In genomic region chr10:92284112-92284704, GRCh38 we compare ENCODE assay signal across 10 cellular contexts. TPM values are rescaled to one million over a fixed set of nuclear protein-coding genes. Genes with fewer than 3 reads are reported as not detected.
DNase-seq lines count a peak whose midpoint lies in the region; ATAC-seq and TF ChIP-seq lines count a peak whose summit lies in the region.
"Had no signal": no experiment of that assay in that cellular context is flagged by ENCODE, and none has a peak within 500 bp of the region (broad histone marks: within the 10 kb centered on the region; RNA-seq: fewer than 3 reads in every experiment).

No MANE protein-coding gene starts in this region.

- peak overlapping the region; percentile 41 to 56 for H3K4me3 Mint-ChIP-seq in activated T-cell treated with anti-CD3 and anti-CD28 coated beads, Interleukin-2, amount 50 U/mL, for 72 hours
- H3K4me3 Mint-ChIP-seq in activated T-cell treated with anti-CD3 and anti-CD28 coated beads, Interleukin-2, amount 50 U/mL, for 24 hours, result no peak overlapping the region
- H3K4me3 Mint-ChIP-seq in chondrocyte (ENCODE audit: unreplicated experiment), result no peak overlapping the region
- peak overlapping the region; percentile 50 for H3K4me3 Mint-ChIP-seq in memory B cell
- no peak overlapping the region for H3K4me3 Mint-ChIP-seq in activated naive CD4-positive, alpha-beta T cell treated with anti-CD3 and anti-CD28 coated beads for 36 hours

- intact Hi-C loops in activated naive CD4-positive, alpha-beta T cell treated with anti-CD3 and anti-CD28 coated beads for 36 hours (cut with micrococcal nuclease), result no loop called here

- H3K27ac Mint-ChIP-seq in activated T-cell treated with anti-CD3 and anti-CD28 coated beads, Interleukin-2, amount 50 U/mL, for 72 hours, result peak overlapping the region; percentile 13
- H3K27ac Mint-ChIP-seq in activated T-cell treated with anti-CD3 and anti-CD28 coated beads, Interleukin-2, amount 50 U/mL, for 24 hours, result no peak overlapping the region
- H3K27ac Mint-ChIP-seq in chondrocyte (ENCODE audit: unreplicated experiment), result peak overlapping the region; percentile 65
- H3K27ac Mint-ChIP-seq in memory B cell, result peak overlapping the region; percentile 74
- H3K27ac Mint-ChIP-seq in activated naive CD4-positive, alpha-beta T cell treated with anti-CD3 and anti-CD28 coated beads for 36 hours, result no peak overlapping the region

- no peak for DNase-seq in activated T-cell treated with anti-CD3 and anti-CD28 coated beads, Interleukin-2, amount 50 U/mL, for 72 hours
- DNase-seq in activated T-cell treated with anti-CD3 and anti-CD28 coated beads, Interleukin-2, amount 50 U/mL, for 24 hours, result no peak
- DNase-seq in chondrocyte (ENCODE audit: low spot score), result no peak
- DNase-seq in memory B cell (ENCODE audit: low spot score in 2 of 2), result no peak
- DNase-seq in upper lobe of left lung, result no peak
- DNase-seq in activated naive CD4-positive, alpha-beta T cell treated with anti-CD3 and anti-CD28 coated beads for 36 hours, result no peak
- DNase-seq in GM03348 (ENCODE audit: low spot score), result no peak
- DNase-seq: activated T-cell treated with anti-CD3 and anti-CD28 coated beads, Interleukin-2, amount 50 U/mL, for 1 hour; NCI-H1105 had no signal

- H3K4me1 ChIP-seq in upper lobe of left lung, result peaks cover 4 to 28% (median 15%) of the 10 kb centered on the region in 4 donors

- no peaks in the 10 kb centered on the region for H3K27me3 Mint-ChIP-seq in activated T-cell treated with anti-CD3 and anti-CD28 coated beads, Interleukin-2, amount 50 U/mL, for 72 hours (ENCODE audit: low read depth)
- no peaks in the 10 kb centered on the region for H3K27me3 Mint-ChIP-seq in activated T-cell treated with anti-CD3 and anti-CD28 coated beads, Interleukin-2, amount 50 U/mL, for 24 hours
- H3K27me3 Mint-ChIP-seq in chondrocyte (ENCODE audit: low read depth) (no peaks in the 10 kb centered on the region), memory B cell (no peaks in the 10 kb centered on the region)
- H3K27me3 Mint-ChIP-seq in activated naive CD4-positive, alpha-beta T cell treated with anti-CD3 and anti-CD28 coated beads for 36 hours (ENCODE audit: low read depth), result no peaks in the 10 kb centered on the region

- peak in 1 of 4 donors; percentile 3 for TF ChIP-seq EP300 in upper lobe of left lung (IDR thresholded peaks at IDR 0.05)

- H3K9me3 ChIP-seq in upper lobe of left lung, result no peaks in the 10 kb centered on the region

- H3K4me1 Mint-ChIP-seq in activated T-cell treated with anti-CD3 and anti-CD28 coated beads, Interleukin-2, amount 50 U/mL, for 72 hours (ENCODE audit: low read depth), result peaks cover 18% of the 10 kb centered on the region
- peaks cover 12% of the 10 kb centered on the region for H3K4me1 Mint-ChIP-seq in activated T-cell treated with anti-CD3 and anti-CD28 coated beads, Interleukin-2, amount 50 U/mL, for 24 hours (ENCODE audit: low read depth)
- H3K4me1 Mint-ChIP-seq in chondrocyte (ENCODE audit: low read depth), result peaks cover 10% of the 10 kb centered on the region
- H3K4me1 Mint-ChIP-seq in memory B cell, result peaks cover 11% of the 10 kb centered on the region
- peaks cover 17% of the 10 kb centered on the region for H3K4me1 Mint-ChIP-seq in activated naive CD4-positive, alpha-beta T cell treated with anti-CD3 and anti-CD28 coated beads for 36 hours (ENCODE audit: low read depth)

- no peaks in the 10 kb centered on the region for H3K36me3 ChIP-seq in upper lobe of left lung

- H3K36me3 Mint-ChIP-seq in activated T-cell treated with anti-CD3 and anti-CD28 coated beads, Interleukin-2, amount 50 U/mL, for 72 hours (ENCODE audit: insufficient read depth in 2 of 2), result no peaks in the 10 kb centered on the region
- H3K36me3 Mint-ChIP-seq in activated T-cell treated with anti-CD3 and anti-CD28 coated beads, Interleukin-2, amount 50 U/mL, for 24 hours (ENCODE audit: low read depth), result no peaks in the 10 kb centered on the region
- H3K36me3 Mint-ChIP-seq in chondrocyte (ENCODE audit: low read depth) (no peaks in the 10 kb centered on the region), memory B cell (peaks cover 2% of the 10 kb centered on the region)
- no peaks in the 10 kb centered on the region for H3K36me3 Mint-ChIP-seq in activated naive CD4-positive, alpha-beta T cell treated with anti-CD3 and anti-CD28 coated beads for 36 hours (ENCODE audit: low read depth)

- 72 to 74% methylated on average over 10 of the region's 10 CpGs for WGBS in upper lobe of left lung, 2 donors

- no peaks in the 10 kb centered on the region for H3K9me3 Mint-ChIP-seq in activated T-cell treated with anti-CD3 and anti-CD28 coated beads, Interleukin-2, amount 50 U/mL, for 72 hours
- H3K9me3 Mint-ChIP-seq in activated T-cell treated with anti-CD3 and anti-CD28 coated beads, Interleukin-2, amount 50 U/mL, for 24 hours, result no peaks in the 10 kb centered on the region
- H3K9me3 Mint-ChIP-seq in chondrocyte (ENCODE audit: low read depth) (no peaks in the 10 kb centered on the region), memory B cell (no peaks in the 10 kb centered on the region)
- H3K9me3 Mint-ChIP-seq in activated naive CD4-positive, alpha-beta T cell treated with anti-CD3 and anti-CD28 coated beads for 36 hours, result no peaks in the 10 kb centered on the region

- no peak for ATAC-seq in activated T-cell treated with anti-CD3 and anti-CD28 coated beads, Interleukin-2, amount 50 U/mL, for 72 hours (replicated peaks in 1 of 2)
- ATAC-seq in memory B cell (ENCODE audit: low read depth), result peak; percentile 52
- ATAC-seq in upper lobe of left lung (ENCODE audit: low FRiP score in 2 of 2), result peak in 1 of 2 donors; percentile 60
- no peak for ATAC-seq in GM18858 (IDR thresholded peaks at IDR 0.05; ENCODE audit: unreplicated experiment)

- peak overlapping the region; percentile 46 to 79 (median 62) for H3K27ac ChIP-seq in upper lobe of left lung

- peak overlapping the region in 1 of 4 donors; percentile 12 for H3K4me3 ChIP-seq in upper lobe of left lung

- no peaks in the 10 kb centered on the region for H3K27me3 ChIP-seq in upper lobe of left lung

- TF ChIP-seq POLR2A in upper lobe of left lung (IDR thresholded peaks at IDR 0.05), result no peak

- CTCF ChIA-PET in activated naive CD4-positive, alpha-beta T cell treated with anti-CD3 and anti-CD28 coated beads for 36 hours (lab: Charles Lee), result interaction anchor here (0.6 kb wide), 1 partner anchor 730 kb away, joined by 3 read pairs; no protein-coding TSS in a partner anchor

- TF ChIP-seq CTCF in chondrocyte (IDR thresholded peaks at IDR 0.05) (no peak), upper lobe of left lung (IDR thresholded peaks at IDR 0.05) (no peak)

RNA-seq across cellular contexts. Expression of gene CPEB3, which starts 6.7 kb away (rescaled TPM):
- 1 to 10 TPM; 1.7 to 2.2 TPM for total RNA-seq in activated T-cell treated with anti-CD3 and anti-CD28 coated beads, Interleukin-2, amount 50 U/mL, for 72 hours
- total RNA-seq in chondrocyte, result 1.1 to 1.7 TPM (median 1.2 TPM) in 3 replicates
- 10 to 100 TPM in 2 of 6 donors, 1 to 10 TPM in 4; 5.2 to 12.6 (median 7.2) TPM for total RNA-seq in upper lobe of left lung
- total RNA-seq in activated naive CD4-positive, alpha-beta T cell treated with anti-CD3 and anti-CD28 coated beads for 36 hours, result 1 to 10 TPM; 1.0 to 1.3 TPM

RNA-seq across cellular contexts. Expression of gene MARCHF5, which starts 6.8 kb away (rescaled TPM):
- total RNA-seq in activated T-cell treated with anti-CD3 and anti-CD28 coated beads, Interleukin-2, amount 50 U/mL, for 72 hours, result 10 to 100 TPM; 29.7 to 34.2 TPM
- 34.2 to 36.5 TPM (median 35.3 TPM) in 3 replicates for total RNA-seq in chondrocyte
- total RNA-seq in upper lobe of left lung, result 10 to 100 TPM in 5 of 6 donors, 1 to 10 TPM in 1; 8.4 to 56.5 (median 22.6) TPM
- 10 to 100 TPM; 26.1 to 28.1 TPM for total RNA-seq in activated naive CD4-positive, alpha-beta T cell treated with anti-CD3 and anti-CD28 coated beads for 36 hours

Comparison
In these comparisons a context has a peak if more than half of its experiments do, and no peak if none do; other contexts are left out.
1. H3K27ac Mint-ChIP-seq: peak in activated T-cell treated with anti-CD3 and anti-CD28 coated beads, Interleukin-2, amount 50 U/mL, for 72 hours (single experiment), chondrocyte (single experiment) and memory B cell (single experiment); none in activated T-cell treated with anti-CD3 and anti-CD28 coated beads, Interleukin-2, amount 50 U/mL, for 24 hours (single experiment) and activated naive CD4-positive, alpha-beta T cell treated with anti-CD3 and anti-CD28 coated beads for 36 hours (single experiment).
2. H3K4me3 Mint-ChIP-seq: peak in activated T-cell treated with anti-CD3 and anti-CD28 coated beads, Interleukin-2, amount 50 U/mL, for 72 hours (2 of 2) and memory B cell (single experiment); none in activated T-cell treated with anti-CD3 and anti-CD28 coated beads, Interleukin-2, amount 50 U/mL, for 24 hours (single experiment), chondrocyte (single experiment) and activated naive CD4-positive, alpha-beta T cell treated with anti-CD3 and anti-CD28 coated beads for 36 hours (single experiment).